Comparison of ENCODE assay signal across 1 cellular context in genomic region chr4:38422850-38423249, GRCh38.
TF ChIP-seq lines count a peak whose summit lies in the region.

No MANE protein-coding gene starts in this region.

TF ChIP-seq in HepG2, 621 proteins besides CTCF, POLR2A, EP300 and RAD21 (continued from another document):
- TF ChIP-seq PAXIP1 (CRISPR knock-in tag; conservative IDR thresholded peaks at IDR 0.05) (no peak), ZNF607 (CRISPR knock-in tag; IDR thresholded peaks at IDR 0.05; ENCODE audit: borderline replicate concordance) (no peak)
